ENCODE assay signal across 18 cellular contexts in the genomic region with DNA sequence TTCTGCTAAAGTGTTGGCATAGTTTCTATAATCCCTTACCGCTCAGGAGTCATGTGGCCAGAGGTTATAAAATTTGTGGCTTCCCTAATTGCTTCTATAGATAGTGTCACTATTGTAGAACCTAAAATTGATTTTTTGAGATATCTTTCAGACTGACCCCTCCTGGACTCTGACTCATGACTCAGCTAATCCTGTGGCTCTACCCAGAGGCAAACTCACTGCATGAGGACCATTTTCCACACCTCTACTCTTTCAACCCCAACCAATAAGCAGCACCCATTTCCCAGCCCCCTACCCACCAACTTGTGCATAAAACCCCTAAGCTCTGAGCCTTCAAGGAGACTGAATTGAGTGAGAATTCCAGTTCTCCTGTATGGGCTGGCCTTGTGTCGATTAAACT.
DNase-seq lines count a peak whose midpoint lies in the region; FAIRE-seq and TF ChIP-seq lines count a peak whose summit lies in the region.
"Had no signal": no experiment of that assay in that cellular context is flagged by ENCODE, and none has a peak within 500 bp of the region (broad histone marks: within the 10 kb centered on the region; RNA-seq: fewer than 3 reads in every experiment).

No MANE protein-coding gene starts in this region.

- H3K9me3 ChIP-seq in Caco-2: peaks cover 4% of the 10 kb centered on the region; the same call in 1 of the 2 replicates
- no peaks in the 10 kb centered on the region for H3K9me3 ChIP-seq in endothelial cell of umbilical vein (replicated peaks; ENCODE audit: control insufficient read depth, insufficient read depth, low read length)
- H3K9me3 ChIP-seq in neural progenitor cell (ENCODE audit: low read depth): no peaks in the 10 kb centered on the region
- H3K9me3 ChIP-seq: psoas muscle, spleen had no signal

- H3K4me1 ChIP-seq in Caco-2: peaks cover 94% of the 10 kb centered on the region
- H3K4me1 ChIP-seq in endothelial cell of umbilical vein (ENCODE audit: control insufficient read depth, extremely low read depth, insufficient read depth, low read length): peaks cover 83% of the 10 kb centered on the region
- peaks cover 16% of the 10 kb centered on the region for H3K4me1 ChIP-seq in neural progenitor cell

- H3K27ac ChIP-seq in endothelial cell of umbilical vein (ENCODE audit: insufficient read depth, low read depth, low read length) (peak overlapping the region; percentile 93), neural progenitor cell (no peak overlapping the region)
- H3K27ac ChIP-seq: psoas muscle had no signal

- H3K36me3 Mint-ChIP-seq in Caco-2 (ENCODE audit: insufficient read depth, unreplicated experiment) (peaks cover 6% of the 10 kb centered on the region), neural progenitor cell (peaks cover 1% of the 10 kb centered on the region)
- H3K36me3 Mint-ChIP-seq: activated naive CD8-positive, alpha-beta T cell treated with anti-CD3 and anti-CD28 coated beads, Interleukin-2, amount 10 ng/mL, durations not matched to agents 7 days and 5 days; natural killer cell had no signal

- intact Hi-C loops in Caco-2 (cut with micrococcal nuclease; ENCODE audit: unreplicated experiment): no loop called here
- intact Hi-C loops in endothelial cell of umbilical vein (cut with micrococcal nuclease): loop anchor here (2.0 to 5.0 kb wide), 2 partner anchors 180 to 199 kb away; no protein-coding TSS in a partner anchor

- H3K27me3 Mint-ChIP-seq in Caco-2 (ENCODE audit: insufficient read depth, unreplicated experiment) (no peaks in the 10 kb centered on the region), neural progenitor cell (ENCODE audit: insufficient read depth, low read depth) (peaks cover 4% of the 10 kb centered on the region)

- peaks cover 82% of the 10 kb centered on the region for H3K4me1 Mint-ChIP-seq in Caco-2 (ENCODE audit: low read depth, unreplicated experiment)
- peaks cover 60% of the 10 kb centered on the region for H3K4me1 Mint-ChIP-seq in neural progenitor cell
- H3K4me1 Mint-ChIP-seq: activated naive CD8-positive, alpha-beta T cell treated with anti-CD3 and anti-CD28 coated beads, Interleukin-2, amount 10 ng/mL, durations not matched to agents 7 days and 5 days; natural killer cell had no signal

- no peaks in the 10 kb centered on the region for H3K79me2 ChIP-seq in endothelial cell of umbilical vein (ENCODE audit: control insufficient read depth, insufficient read depth, low read length)
- H3K79me2 ChIP-seq in neural progenitor cell (ENCODE audit: low read depth): no peaks in the 10 kb centered on the region

- no peaks in the 10 kb centered on the region for H3F3A ChIP-seq in neural progenitor cell (ENCODE audit: low read depth)

- no peak for TF ChIP-seq CTCF in Caco-2 (IDR thresholded peaks at IDR 0.05; ENCODE audit: insufficient read depth in 1 of 2, low read depth in 1 of 2, low read length in 1 of 2, severe bottlenecking in 1 of 2, unreplicated experiment in 1 of 2)
- no peak for TF ChIP-seq CTCF in endothelial cell of umbilical vein (IDR thresholded peaks at IDR 0.05; ENCODE audit: extremely low read depth in 1 of 2, insufficient read depth in 1 of 2, low read depth in 1 of 2, low read length in 2 of 2)
- TF ChIP-seq CTCF in neural progenitor cell (IDR thresholded peaks at IDR 0.05): no peak

- no peaks in the 10 kb centered on the region for H3K36me3 ChIP-seq in Caco-2 (ENCODE audit: control insufficient read depth, insufficient read depth, low read length)
- H3K36me3 ChIP-seq in endothelial cell of umbilical vein (ENCODE audit: control insufficient read depth in 2 of 2, extremely low read depth in 1 of 2, insufficient read depth in 2 of 2, low read length in 2 of 2): no peaks in the 10 kb centered on the region
- H3K36me3 ChIP-seq in neural progenitor cell: no peaks in the 10 kb centered on the region
- H3K36me3 ChIP-seq: spleen had no signal

- H3K9me3 Mint-ChIP-seq in Caco-2 (ENCODE audit: unreplicated experiment): no peaks in the 10 kb centered on the region
- peaks cover 4% of the 10 kb centered on the region for H3K9me3 Mint-ChIP-seq in neural progenitor cell
- H3K9me3 Mint-ChIP-seq: activated naive CD8-positive, alpha-beta T cell treated with anti-CD3 and anti-CD28 coated beads, Interleukin-2, amount 10 ng/mL, durations not matched to agents 7 days and 5 days; natural killer cell had no signal

- no peak for FAIRE-seq in endothelial cell of umbilical vein (lab: Jason Lieb, UNC)

- H3K4me2 ChIP-seq in endothelial cell of umbilical vein (ENCODE audit: insufficient read depth, low read length) (no peak overlapping the region), neural progenitor cell (no peak overlapping the region)

- H3K27me3 ChIP-seq in Caco-2 (replicated peaks; ENCODE audit: control insufficient read depth, insufficient read depth, low read length) (no peaks in the 10 kb centered on the region), endothelial cell of umbilical vein (ENCODE audit: control insufficient read depth in 2 of 2, insufficient read depth in 2 of 2, low read length in 2 of 2) (no peaks in the 10 kb centered on the region), neural progenitor cell (no peaks in the 10 kb centered on the region)
- H3K27me3 ChIP-seq: spleen had no signal

- CTCF ChIA-PET in Caco-2 (lab: Charles Lee): no interaction called here
- CTCF ChIA-PET in endothelial cell of umbilical vein (lab: Charles Lee): interaction anchor here (1.0 to 1.3 kb wide), 2 partner anchors 278 to 282 kb away, joined by 3 read pairs; no protein-coding TSS in a partner anchor

- H3K4me3 ChIP-seq in Caco-2 (ENCODE audit: low read depth, low read length) (no peak overlapping the region), endothelial cell of umbilical vein (replicated peaks in 1 of 3; ENCODE audit: insufficient read depth in 1 of 3, low read depth in 1 of 3, low read length in 3 of 3) (no peak overlapping the region), neural progenitor cell (no peak overlapping the region)
- H3K4me3 ChIP-seq: psoas muscle, spleen had no signal

- H3K27ac Mint-ChIP-seq in Caco-2 (ENCODE audit: unreplicated experiment) (peak overlapping the region; percentile 97), neural progenitor cell (peak overlapping the region; percentile 40)
- H3K27ac Mint-ChIP-seq: activated naive CD8-positive, alpha-beta T cell treated with anti-CD3 and anti-CD28 coated beads, Interleukin-2, amount 10 ng/mL, durations not matched to agents 7 days and 5 days; natural killer cell had no signal

- no peak overlapping the region for H3K4me3 Mint-ChIP-seq in Caco-2 (ENCODE audit: unreplicated experiment)
- no peak overlapping the region for H3K4me3 Mint-ChIP-seq in neural progenitor cell
- H3K4me3 Mint-ChIP-seq: activated naive CD8-positive, alpha-beta T cell treated with anti-CD3 and anti-CD28 coated beads, Interleukin-2, amount 10 ng/mL, durations not matched to agents 7 days and 5 days; natural killer cell had no signal

- no peaks in the 10 kb centered on the region for H3K9me1 ChIP-seq in endothelial cell of umbilical vein (replicated peaks; ENCODE audit: control insufficient read depth, extremely low read depth, insufficient read depth, low read length)

- no TSS peak for BruUV-seq in Caco-2 (replicated peaks; lab: Mats Ljungman, UMichigan)
- BruUV-seq in endothelial cell of umbilical vein (replicated peaks; lab: Mats Ljungman, UMichigan): no TSS peak

- dilution Hi-C loops in endothelial cell of umbilical vein (cut with MboI; ENCODE audit: extremely low pct_ligation_motif_present, low sequenced_read_pairs): no loop called here

- H3K9ac ChIP-seq in endothelial cell of umbilical vein (replicated peaks; ENCODE audit: extremely low read depth, insufficient read depth, low read length) (no peak overlapping the region), neural progenitor cell (no peak overlapping the region)

- DNase-seq in Caco-2 (no peak), M059J (ENCODE audit: low read depth) (peak; percentile 74), endothelial cell of umbilical vein (ENCODE audit: low read depth, low spot score) (peak; percentile 10), neural progenitor cell (ENCODE audit: low spot score) (no peak), NCI-H524 treated with DMSO at 0.1 percent for 48 hours (lab: John Stamatoyannopoulos, UW) (no peak), epidermal melanocyte (ENCODE audit: insufficient read length, low spot score) (no peak), LoVo (ENCODE audit: low spot score) (no peak), NCI-H226 (no peak)
- DNase-seq: activated CD4-positive, alpha-beta T cell treated with anti-CD3 and anti-CD28 coated beads for 1 hour; activated naive CD8-positive, alpha-beta T cell treated with anti-CD3 and anti-CD28 coated beads, Interleukin-2, amount 10 ng/mL, durations not matched to agents 7 days and 5 days; Kasumi-1; natural killer cell; NCI-H1105 treated with DMSO at 0.1 percent for 48 hours; NCI-H526; psoas muscle; spleen; stimulated activated CD8-positive, alpha-beta memory T cell treated with anti-CD3 and anti-CD28 coated beads, Interleukin-4, amount 100 ng/mL, for 48 hours; T-helper 9 cell had no signal

- TF ChIP-seq POLR2A in endothelial cell of umbilical vein (IDR thresholded peaks at IDR 0.05; ENCODE audit: low read depth, low read length): no peak

- H4K20me1 ChIP-seq in endothelial cell of umbilical vein (replicated peaks; ENCODE audit: control insufficient read depth, extremely low read depth, insufficient read depth, low read length) (no peaks in the 10 kb centered on the region), neural progenitor cell (ENCODE audit: low read depth) (no peaks in the 10 kb centered on the region)

- POLR2A ChIA-PET in Caco-2 (lab: Charles Lee): no interaction called here
- POLR2A ChIA-PET in endothelial cell of umbilical vein (lab: Charles Lee): no interaction called here

- H2AFZ ChIP-seq in endothelial cell of umbilical vein (ENCODE audit: low read depth, low read length) (no peak overlapping the region), neural progenitor cell (replicated peaks) (no peak overlapping the region)

TF ChIP-seq in endothelial cell of umbilical vein, 7 proteins besides CTCF, POLR2A, EP300 and RAD21:
- TF ChIP-seq POLR2AphosphoS5 (IDR thresholded peaks at IDR 0.05; ENCODE audit: insufficient read depth, low read depth, low read length) (no peak), MYC (IDR thresholded peaks at IDR 0.05; ENCODE audit: low read depth, low read length) (no peak), MAX (IDR thresholded peaks at IDR 0.05; ENCODE audit: insufficient read depth, insufficient read length) (no peak), EZH2 (IDR thresholded peaks at IDR 0.05; ENCODE audit: borderline replicate concordance, low read depth, low read length, severe bottlenecking) (no peak), FOS (IDR thresholded peaks at IDR 0.05; ENCODE audit: borderline replicate concordance, insufficient read depth, low read length) (peak; percentile 30)

Comparison
In these comparisons a context has a peak if more than half of its experiments do, and no peak if none do; other contexts are left out.
1. DNase-seq: peak in M059J (single experiment) and endothelial cell of umbilical vein (single experiment); none in Caco-2 (0 of 2), neural progenitor cell (single experiment), NCI-H524 treated with DMSO at 0.1 percent for 48 hours (single experiment), epidermal melanocyte (single experiment), LoVo (single experiment) and NCI-H226 (single experiment).